1 cellular context compared by ENCODE assay signal in the genomic region with DNA sequence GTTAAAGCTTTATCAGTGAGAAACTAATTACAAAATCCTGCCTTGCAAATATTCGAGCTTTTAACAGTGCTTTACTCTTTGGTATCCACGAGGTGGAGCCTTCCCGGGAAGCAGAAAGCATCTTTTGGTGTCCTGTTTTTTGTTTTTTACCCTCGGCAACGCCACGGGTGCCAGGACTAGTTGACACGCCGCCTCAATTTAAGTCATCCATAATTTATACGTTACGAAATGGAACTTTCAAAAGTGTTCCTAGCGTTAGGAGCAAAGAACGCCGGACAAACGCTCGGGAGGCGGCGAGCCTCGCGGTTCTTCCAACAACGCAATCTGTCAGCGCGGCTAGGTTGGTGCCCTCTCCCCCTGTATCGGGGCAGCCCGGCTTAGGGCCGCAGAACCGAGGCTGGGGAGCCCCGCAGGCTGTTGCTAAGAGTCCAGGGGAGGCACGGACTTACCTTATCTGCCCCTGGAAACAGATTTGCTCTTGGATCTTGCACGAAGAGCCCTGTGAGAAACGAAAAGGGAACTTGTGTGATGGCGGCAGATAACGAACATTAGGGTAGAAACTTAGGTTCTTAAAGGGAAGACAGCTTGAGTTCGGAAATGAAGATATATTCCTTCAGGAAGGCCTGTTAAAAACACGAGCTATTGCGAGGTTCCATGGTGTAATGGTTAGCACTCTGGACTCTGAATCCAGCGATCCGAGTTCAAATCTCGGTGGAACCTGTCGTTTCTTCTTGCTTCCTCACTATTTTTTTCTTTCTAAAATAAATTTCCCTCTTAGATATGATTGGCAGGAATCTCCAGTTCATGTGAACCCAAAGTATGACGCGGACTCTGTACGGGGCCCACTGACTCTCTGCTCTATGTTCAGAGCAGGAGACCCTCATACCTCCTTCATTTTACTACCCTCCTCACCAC.
A peak's percentile ranks its signal among the peaks of the same experiment; 100 is the strongest.
TF ChIP-seq lines count a peak whose summit lies in the region.

No MANE protein-coding gene starts in this region.

TF ChIP-seq in K562, 482 proteins besides CTCF, POLR2A, EP300 and RAD21 (continued from another document and continues in another):
- TF ChIP-seq ZNF318 (IDR thresholded peaks at IDR 0.05; ENCODE audit: borderline replicate concordance in 1 of 2, low read depth in 1 of 2) (no peak; a peak in 1 of 4 replicates), EZH2 (IDR thresholded peaks at IDR 0.05; ENCODE audit: borderline replicate concordance, low read depth, low read length) (no peak), HMG20B (CRISPR knock-in tag; IDR thresholded peaks at IDR 0.05) (no peak), ZNF609 (CRISPR knock-in tag; IDR thresholded peaks at IDR 0.05; ENCODE audit: borderline replicate concordance) (no peak), TSC22D4 (tag; IDR thresholded peaks at IDR 0.05) (no peak), CBX2 (IDR thresholded peaks at IDR 0.05; ENCODE audit: insufficient read depth, low read length, poor library complexity, severe bottlenecking) (no peak), ZFP1 (CRISPR knock-in tag; IDR thresholded peaks at IDR 0.05) (no peak), BACH1 (tag; IDR thresholded peaks at IDR 0.05) (peak; percentile 82; the same call in 1 of the 2 replicates), HDAC2 (IDR thresholded peaks at IDR 0.05) (peak; percentile 89), PCBP2 (IDR thresholded peaks at IDR 0.05; ENCODE audit: low read depth, low read length, poor library complexity, severe bottlenecking) (no peak), EWSR1 (IDR thresholded peaks at IDR 0.05; ENCODE audit: borderline replicate concordance, low read depth, partially characterized antibody) (no peak), RFX5 (IDR thresholded peaks at IDR 0.05; ENCODE audit: low read depth, low read length) (no peak; the same call in 1 of the 2 replicates), MYC (IDR thresholded peaks at IDR 0.05; ENCODE audit: low read depth, low read length) (peak; percentile 71), MYC (CRISPR knock-in tag; IDR thresholded peaks at IDR 0.05; ENCODE audit: borderline replicate concordance, low read depth) (no peak), SAFB2 (IDR thresholded peaks at IDR 0.05; ENCODE audit: borderline replicate concordance, low read depth, low read length, severe bottlenecking) (no peak), NFRKB (IDR thresholded peaks at IDR 0.05; ENCODE audit: low read depth) (peak; percentile 85), CBFB (CRISPR knock-in tag; IDR thresholded peaks at IDR 0.05) (no peak; the same call in 1 of the 2 replicates), NELFE (IDR thresholded peaks at IDR 0.05; ENCODE audit: insufficient read depth, insufficient read length) (no peak), ZKSCAN8 (CRISPR knock-in tag; IDR thresholded peaks at IDR 0.05) (no peak), POLR2B (IDR thresholded peaks at IDR 0.05; ENCODE audit: low read depth, partially characterized antibody) (no peak), NCOA2 (IDR thresholded peaks at IDR 0.05; ENCODE audit: partially characterized antibody in 2 of 2) (peak in 1 of 2 experiments; percentile 81), ZNF280B (CRISPR knock-in tag; IDR thresholded peaks at IDR 0.05) (no peak), PTBP1 (IDR thresholded peaks at IDR 0.05; ENCODE audit: low read depth, low read length) (no peak), NCOA1 (IDR thresholded peaks at IDR 0.05; ENCODE audit: low read depth) (peak; percentile 14; the same call in 1 of the 2 replicates), RAD51 (IDR thresholded peaks at IDR 0.05; ENCODE audit: borderline replicate concordance, low read depth) (0 out of 2 replicates have a peak, but pooled peaks have one; percentile 19), HNRNPL (IDR thresholded peaks at IDR 0.05; ENCODE audit: low read depth, low read length) (no peak), SMAD4 (CRISPR knock-in tag; conservative IDR thresholded peaks at IDR 0.05) (0 out of 2 replicates have a peak, but pooled peaks have one; percentile 35), PML (IDR thresholded peaks at IDR 0.05; ENCODE audit: low read length) (no peak), GABPB2 (CRISPR knock-in tag; conservative IDR thresholded peaks at IDR 0.05) (no peak), ZNF24 (IDR thresholded peaks at IDR 0.05) (peak; percentile 60; the same call in 1 of the 2 replicates), STAT5B (CRISPR knock-in tag; IDR thresholded peaks at IDR 0.05) (no peak), ZNF639 (CRISPR knock-in tag; conservative IDR thresholded peaks at IDR 0.05 in 1 of 2, IDR thresholded peaks at IDR 0.05 in 1 of 2) (peak in 1 of 2 experiments; percentile 47; a peak in 1 of 4 replicates), ZNF780A (CRISPR knock-in tag; IDR thresholded peaks at IDR 0.05) (no peak), ZNF311 (CRISPR knock-in tag; IDR thresholded peaks at IDR 0.05) (no peak; the same call in 1 of the 2 replicates), CBFA2T2 (conservative IDR thresholded peaks at IDR 0.05) (no peak), NR2F6 (CRISPR knock-in tag; IDR thresholded peaks at IDR 0.05) (0 out of 2 replicates have a peak, but pooled peaks have one; percentile 14), ZNF174 (CRISPR knock-in tag; IDR thresholded peaks at IDR 0.05) (0 out of 2 replicates have a peak, but pooled peaks have one; percentile 49), IRF2 (CRISPR knock-in tag; IDR thresholded peaks at IDR 0.05) (no peak), TAF7 (tag; IDR thresholded peaks at IDR 0.05) (peak; percentile 57), ZSCAN29 (IDR thresholded peaks at IDR 0.05) (peak; percentile 59; the same call in 1 of the 2 replicates)
- TF ChIP-seq, protein P1, sequence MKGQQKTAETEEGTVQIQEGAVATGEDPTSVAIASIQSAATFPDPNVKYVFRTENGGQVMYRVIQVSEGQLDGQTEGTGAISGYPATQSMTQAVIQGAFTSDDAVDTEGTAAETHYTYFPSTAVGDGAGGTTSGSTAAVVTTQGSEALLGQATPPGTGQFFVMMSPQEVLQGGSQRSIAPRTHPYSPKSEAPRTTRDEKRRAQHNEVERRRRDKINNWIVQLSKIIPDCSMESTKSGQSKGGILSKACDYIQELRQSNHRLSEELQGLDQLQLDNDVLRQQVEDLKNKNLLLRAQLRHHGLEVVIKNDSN (CRISPR knock-in tag; IDR thresholded peaks at IDR 0.05), result no peak
- TF ChIP-seq, protein P2, sequence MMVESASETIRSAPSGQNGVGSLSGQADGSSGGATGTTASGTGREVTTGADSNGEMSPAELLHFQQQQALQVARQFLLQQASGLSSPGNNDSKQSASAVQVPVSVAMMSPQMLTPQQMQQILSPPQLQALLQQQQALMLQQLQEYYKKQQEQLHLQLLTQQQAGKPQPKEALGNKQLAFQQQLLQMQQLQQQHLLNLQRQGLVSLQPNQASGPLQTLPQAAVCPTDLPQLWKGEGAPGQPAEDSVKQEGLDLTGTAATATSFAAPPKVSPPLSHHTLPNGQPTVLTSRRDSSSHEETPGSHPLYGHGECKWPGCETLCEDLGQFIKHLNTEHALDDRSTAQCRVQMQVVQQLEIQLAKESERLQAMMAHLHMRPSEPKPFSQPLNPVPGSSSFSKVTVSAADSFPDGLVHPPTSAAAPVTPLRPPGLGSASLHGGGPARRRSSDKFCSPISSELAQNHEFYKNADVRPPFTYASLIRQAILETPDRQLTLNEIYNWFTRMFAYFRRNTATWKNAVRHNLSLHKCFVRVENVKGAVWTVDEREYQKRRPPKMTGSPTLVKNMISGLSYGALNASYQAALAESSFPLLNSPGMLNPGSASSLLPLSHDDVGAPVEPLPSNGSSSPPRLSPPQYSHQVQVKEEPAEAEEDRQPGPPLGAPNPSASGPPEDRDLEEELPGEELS (CRISPR knock-in tag; IDR thresholded peaks at IDR 0.05; ENCODE audit: borderline replicate concordance), result no peak
